ENCODE assay signal across 11 cellular contexts in the genomic region with DNA sequence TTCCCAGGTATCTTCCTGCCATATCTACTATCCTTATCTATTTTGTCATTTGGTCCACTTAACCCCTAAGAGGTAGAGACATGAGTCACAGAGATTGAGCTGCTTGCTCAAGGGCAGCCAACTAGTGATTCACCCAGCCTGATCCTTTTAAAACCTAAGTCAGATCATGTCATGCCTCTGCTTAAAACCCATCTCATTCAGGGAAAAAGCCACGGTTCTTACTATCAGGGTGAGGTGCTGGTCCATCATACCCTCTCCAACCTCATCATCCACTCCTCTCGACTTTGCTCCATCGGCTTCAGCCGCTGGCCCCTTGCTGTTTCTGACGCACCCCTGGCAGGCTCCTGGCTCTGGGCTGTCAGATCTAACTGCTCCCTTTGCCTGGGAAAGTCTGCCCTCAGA. TPM values are rescaled to one million over a fixed set of nuclear protein-coding genes. Genes with fewer than 3 reads are reported as not detected.
A peak's percentile ranks its signal among the peaks of the same experiment; 100 is the strongest.
DNase-seq lines count a peak whose midpoint lies in the region; ATAC-seq and TF ChIP-seq lines count a peak whose summit lies in the region.
"Had no signal": no experiment of that assay in that cellular context is flagged by ENCODE, and none has a peak within 500 bp of the region (broad histone marks: within the 10 kb centered on the region; RNA-seq: fewer than 3 reads in every experiment).

No MANE protein-coding gene starts in this region.

- intact Hi-C loops in Right ventricle myocardium superior (cut with DNase I): no loop called here

- H3K27ac Mint-ChIP-seq in stimulated activated memory B cell treated with anti-CD40 and anti-IgM and Interleukin-4, amounts not matched to agents 10 μg/mL and 1 μg/mL and 100 μg/mL, for 72 hours: peak overlapping the region; percentile 7
- H3K27ac Mint-ChIP-seq: activated CD4-positive, alpha-beta T cell treated with anti-CD3 and anti-CD28 coated beads, Interleukin-2, amount 10 ng/mL, durations not matched to agents 24 days and 14 days had no signal

- ATAC-seq in stimulated activated memory B cell treated with anti-CD40 and anti-IgM and Interleukin-4, amounts not matched to agents 10 μg/mL and 1 μg/mL and 100 μg/mL, for 72 hours: no peak
- no peak for ATAC-seq in Right ventricle myocardium superior (ENCODE audit: poor library complexity)
- ATAC-seq in GM19463 (IDR thresholded peaks at IDR 0.05; ENCODE audit: unreplicated experiment): no peak

- peaks cover under 1% of the 10 kb centered on the region for H3K4me1 Mint-ChIP-seq in stimulated activated memory B cell treated with anti-CD40 and anti-IgM and Interleukin-4, amounts not matched to agents 10 μg/mL and 1 μg/mL and 100 μg/mL, for 72 hours

- TF ChIP-seq CTCF in RWPE1 (conservative IDR thresholded peaks at IDR 0.05; ENCODE audit: low read depth): no peak

- H3K9me3 Mint-ChIP-seq in stimulated activated memory B cell treated with anti-CD40 and anti-IgM and Interleukin-4, amounts not matched to agents 10 μg/mL and 1 μg/mL and 100 μg/mL, for 72 hours: no peaks in the 10 kb centered on the region
- H3K9me3 Mint-ChIP-seq: activated CD4-positive, alpha-beta T cell treated with anti-CD3 and anti-CD28 coated beads, Interleukin-2, amount 10 ng/mL, durations not matched to agents 24 days and 14 days had no signal

- no peaks in the 10 kb centered on the region for H3K27me3 Mint-ChIP-seq in stimulated activated memory B cell treated with anti-CD40 and anti-IgM and Interleukin-4, amounts not matched to agents 10 μg/mL and 1 μg/mL and 100 μg/mL, for 72 hours
- H3K27me3 Mint-ChIP-seq: activated CD4-positive, alpha-beta T cell treated with anti-CD3 and anti-CD28 coated beads, Interleukin-2, amount 10 ng/mL, durations not matched to agents 24 days and 14 days had no signal

- CTCF ChIA-PET in RWPE1 (lab: Yijun Ruan, JAX): interaction anchor here (0.7 to 1.6 kb wide), 2 partner anchors 12 to 68 kb away, joined by 3 to 4 read pairs; no protein-coding TSS in a partner anchor

- H3K36me3 Mint-ChIP-seq in stimulated activated memory B cell treated with anti-CD40 and anti-IgM and Interleukin-4, amounts not matched to agents 10 μg/mL and 1 μg/mL and 100 μg/mL, for 72 hours: peaks cover 38% of the 10 kb centered on the region

- DNase-seq in activated CD8-positive, alpha-beta memory T cell treated with anti-CD3 and anti-CD28 coated beads for 24 hours: peak; percentile 7
- DNase-seq in activated CD8-positive, alpha-beta memory T cell treated with anti-CD3 and anti-CD28 coated beads, Interleukin-2, amount 50 U/mL, for 48 hours: no peak
- DNase-seq in RWPE1 (ENCODE audit: low spot score) (peak; percentile 85), fibroblast of peridontal ligament (ENCODE audit: extremely low read depth) (peak; percentile 77), Right ventricle myocardium superior (no peak), occipital lobe (lab: John Stamatoyannopoulos, UW) (no peak)
- DNase-seq: activated CD4-positive, alpha-beta T cell treated with anti-CD3 and anti-CD28 coated beads, Interleukin-2, amount 10 ng/mL, durations not matched to agents 24 days and 14 days; foreskin melanocyte; SJCRH30 had no signal

- peak overlapping the region; percentile 66 for H3K27ac ChIP-seq in RWPE1
- H3K27ac ChIP-seq: SJCRH30 had no signal

- no peak overlapping the region for H3K4me3 Mint-ChIP-seq in stimulated activated memory B cell treated with anti-CD40 and anti-IgM and Interleukin-4, amounts not matched to agents 10 μg/mL and 1 μg/mL and 100 μg/mL, for 72 hours
- H3K4me3 Mint-ChIP-seq: activated CD4-positive, alpha-beta T cell treated with anti-CD3 and anti-CD28 coated beads, Interleukin-2, amount 10 ng/mL, durations not matched to agents 24 days and 14 days had no signal

- POLR2A ChIA-PET in RWPE1 (lab: Yijun Ruan, JAX; ENCODE audit: low non-redundant PET): no interaction called here

RNA-seq across cellular contexts. Expression of a gene that starts 14.4 kb away (rescaled TPM):
- total RNA-seq in Right ventricle myocardium superior (19.7 TPM), occipital lobe (43.4 TPM)

Comparison
In these comparisons a context has a peak if more than half of its experiments do, and no peak if none do; other contexts are left out.
1. DNase-seq: peak in activated CD8-positive, alpha-beta memory T cell treated with anti-CD3 and anti-CD28 coated beads for 24 hours (single experiment), RWPE1 (single experiment) and fibroblast of peridontal ligament (single experiment); none in activated CD8-positive, alpha-beta memory T cell treated with anti-CD3 and anti-CD28 coated beads, Interleukin-2, amount 50 U/mL, for 48 hours (single experiment), Right ventricle myocardium superior (single experiment) and occipital lobe (single experiment).